22 cellular contexts compared by ENCODE assay signal in the genomic region with DNA sequence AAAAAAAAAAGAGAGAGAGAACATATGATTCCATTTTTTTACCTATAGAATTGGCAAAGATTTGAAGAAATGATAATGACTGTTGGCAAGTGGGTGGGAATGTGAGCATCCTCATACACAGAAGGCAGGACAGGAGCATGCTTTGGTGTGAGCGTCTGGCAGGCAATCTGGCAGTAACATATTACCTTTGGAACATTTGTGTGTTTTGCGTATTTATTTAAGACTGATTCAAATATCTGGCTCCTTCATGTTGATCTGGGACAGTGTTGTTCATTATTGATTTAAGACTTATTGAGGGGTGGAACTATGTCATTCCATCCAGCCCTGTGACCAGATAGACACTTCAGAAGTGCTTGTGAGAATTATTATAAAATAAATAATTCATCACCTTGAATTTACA.
"Had no signal": no experiment of that assay in that cellular context is flagged by ENCODE, and none has a peak within 500 bp of the region (broad histone marks: within the 10 kb centered on the region; RNA-seq: fewer than 3 reads in every experiment).

No MANE protein-coding gene starts in this region.

- H3K27ac ChIP-seq: coronary artery, esophagus muscularis mucosa, foreskin keratinocyte, gastroesophageal sphincter, heart left ventricle, hepatocyte, left lung, neural progenitor cell, parathyroid adenoma, testis, tibial artery had no signal

- H3K9me3 ChIP-seq: esophagus muscularis mucosa, gastroesophageal sphincter, heart left ventricle, left lung, testis, tibial artery had no signal

- H3K27me3 ChIP-seq: esophagus muscularis mucosa, foreskin keratinocyte, hepatocyte, neural progenitor cell, testis, tibial artery had no signal

- H3K36me3 ChIP-seq: esophagus muscularis mucosa, gastroesophageal sphincter, heart left ventricle, left lung, neural progenitor cell, tibial artery had no signal

- H3K4me3 ChIP-seq: coronary artery, esophagus muscularis mucosa, gastroesophageal sphincter, heart left ventricle, hepatocyte, left lung, neural progenitor cell, smooth muscle cell, tibial artery had no signal

- DNase-seq: dermis blood vessel endothelial cell; effector memory CD4-positive, alpha-beta T cell; foreskin keratinocyte; heart left ventricle; kidney; left lung; mesenchymal stem cell; naive thymus-derived CD4-positive, alpha-beta T cell; stimulated activated CD4-positive, alpha-beta T cell treated with anti-CD3 and anti-CD28 coated beads, Interleukin-4, amount 100 ng/mL, for 4 hours; stimulated activated naive CD8-positive, alpha-beta T cell treated with anti-CD3 and anti-CD28 coated beads, Interleukin-15, Interleukin-2, amounts not matched to agents 100 U/mL and 50 U/mL, for 24 hours; substantia nigra; testis; tibial artery had no signal

- ATAC-seq: foreskin keratinocyte; gastroesophageal sphincter; heart left ventricle; left lung; naive thymus-derived CD4-positive, alpha-beta T cell; sciatic nerve; stimulated activated memory B cell treated with anti-CD40 and anti-IgM and Interleukin-4, amounts not matched to agents 10 μg/mL and 1 μg/mL and 100 μg/mL, for 72 hours; stimulated activated naive CD8-positive, alpha-beta T cell treated with anti-CD3 and anti-CD28 coated beads, Interleukin-15, Interleukin-2, amounts not matched to agents 100 U/mL and 50 U/mL, for 24 hours had no signal

- H3K4me1 ChIP-seq: heart left ventricle, left lung, neural progenitor cell, parathyroid adenoma, testis, tibial artery had no signal
